ENCODE assay signal across 8 cellular contexts in the genomic region with DNA sequence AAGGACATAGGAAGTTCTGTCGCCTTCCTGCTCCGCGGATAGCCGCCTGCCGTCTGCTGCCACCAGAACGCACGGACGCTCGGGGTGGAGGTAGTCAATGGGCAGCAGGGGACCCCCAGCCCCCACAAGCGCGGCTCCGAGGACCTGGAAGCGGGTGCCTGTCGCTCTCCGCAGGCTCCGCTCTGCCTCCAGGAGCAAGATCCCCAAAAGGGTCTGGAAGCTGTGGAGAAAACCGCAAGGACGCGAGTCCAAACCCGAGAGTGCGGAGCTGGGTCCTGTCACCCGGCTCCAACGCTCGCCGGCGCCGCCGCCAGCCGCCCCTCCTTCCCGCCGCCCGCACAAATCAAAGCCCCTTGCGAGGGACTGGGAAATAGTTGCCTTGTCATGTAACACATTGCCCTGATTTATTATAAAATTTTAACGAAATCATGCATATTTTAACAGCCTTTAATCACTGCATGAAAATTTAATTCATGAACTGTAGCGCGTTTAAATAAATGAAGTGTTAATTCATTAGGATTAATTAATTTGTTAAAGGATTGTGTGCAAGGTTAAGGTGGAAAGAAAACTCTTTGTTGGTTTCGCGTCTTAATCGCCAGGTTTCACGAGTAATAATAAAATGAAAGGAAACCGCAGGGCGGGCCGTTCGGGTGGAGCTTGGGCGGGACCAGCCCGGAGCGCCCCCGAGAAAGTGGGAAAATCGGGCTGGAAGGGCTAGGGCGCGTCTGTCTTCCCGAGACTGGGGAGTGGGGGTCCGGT. TPM values are rescaled to one million over a fixed set of nuclear protein-coding genes. Genes with fewer than 3 reads are reported as not detected.
DNase-seq lines count a peak whose midpoint lies in the region; ATAC-seq, FAIRE-seq and TF ChIP-seq lines count a peak whose summit lies in the region.

No MANE protein-coding gene starts in this region.

- peaks cover 0 to 28% (median 6%) of the 10 kb centered on the region in 4 donors for H3K4me1 ChIP-seq in Peyer's patch
- H3K4me1 ChIP-seq in foreskin keratinocyte, result no peaks in the 10 kb centered on the region
- H3K4me1 ChIP-seq in pancreas, result peaks cover 0 to 5% (median 4%) of the 10 kb centered on the region in 3 donors

- H3K27ac ChIP-seq in Peyer's patch (no peak overlapping the region), foreskin keratinocyte (no peak overlapping the region), pancreas (no peak overlapping the region)

- H3K27ac Mint-ChIP-seq in Calu3 (ENCODE audit: unreplicated experiment), result no peak overlapping the region

- intact Hi-C loops in Calu3 (cut with micrococcal nuclease; ENCODE audit: unreplicated experiment) (no loop called here), pancreas (cut with DNase I) (no loop called here)

- 1% methylated on average over 53 of the region's 53 CpGs for WGBS in pancreas, 2 donors

- ATAC-seq in foreskin keratinocyte, result peak; percentile 3
- peak; percentile 25 to 67 (median 44) for ATAC-seq in pancreas
- ATAC-seq in HG02981 (IDR thresholded peaks at IDR 0.05; ENCODE audit: unreplicated experiment), result no peak
- no peak for ATAC-seq in GM18502 (IDR thresholded peaks at IDR 0.05; ENCODE audit: poor library complexity, unreplicated experiment)

- no peaks in the 10 kb centered on the region for H3K4me1 Mint-ChIP-seq in Calu3 (ENCODE audit: low read depth, unreplicated experiment)

- BruUV-seq in Calu3 (replicated peaks; lab: Mats Ljungman, UMichigan), result no TSS peak

- peak overlapping the region; percentile 57 for H3K4me3 Mint-ChIP-seq in Calu3 (ENCODE audit: low read depth, unreplicated experiment)

- H3K27me3 ChIP-seq in Peyer's patch (peaks cover 0 to 53% of the 10 kb centered on the region in 2 donors), foreskin keratinocyte (peaks cover 82% of the 10 kb centered on the region), pancreas (peaks cover 0 to 30% (median 6%) of the 10 kb centered on the region in 4 donors)

- no peak for FAIRE-seq in pancreas (lab: Jason Lieb, UNC)

- CTCF ChIA-PET in Calu3 (lab: Charles Lee), result no interaction called here

- no peaks in the 10 kb centered on the region for H3K9me3 Mint-ChIP-seq in Calu3 (ENCODE audit: low read depth, unreplicated experiment)

- H3K27me3 Mint-ChIP-seq in Calu3 (ENCODE audit: unreplicated experiment), result no peaks in the 10 kb centered on the region

- no peaks in the 10 kb centered on the region for H3K36me3 Mint-ChIP-seq in Calu3 (ENCODE audit: insufficient read depth, unreplicated experiment)

- no peak for TF ChIP-seq POLR2A in Peyer's patch (IDR thresholded peaks at IDR 0.05)

- peaks cover 0 to 5% (median 0%) of the 10 kb centered on the region in 3 donors for H3K36me3 ChIP-seq in Peyer's patch
- no peaks in the 10 kb centered on the region for H3K36me3 ChIP-seq in pancreas

- H3K4me3 ChIP-seq in Peyer's patch, result peak overlapping the region; percentile 20 to 59 (median 42)
- peak overlapping the region in 3 of 4 donors; percentile 31 to 48 (median 43) for H3K4me3 ChIP-seq in pancreas

- DNase-seq in Calu3 (no peak), Peyer's patch (no peak), foreskin keratinocyte (no peak), pancreas (peak in 2 of 6 donors; percentile 60 to 71), NOMO-1 (lab: John Stamatoyannopoulos, UW; ENCODE audit: unreplicated experiment in 2 of 2) (no peak), kidney tubule cell (ENCODE audit: low spot score) (no peak)

- no peak for TF ChIP-seq CTCF in Calu3 (IDR thresholded peaks at IDR 0.05; ENCODE audit: unreplicated experiment)
- TF ChIP-seq CTCF in Peyer's patch (IDR thresholded peaks at IDR 0.05), result no peak
- TF ChIP-seq CTCF in foreskin keratinocyte (conservative IDR thresholded peaks at IDR 0.05), result no peak
- TF ChIP-seq CTCF in pancreas (IDR thresholded peaks at IDR 0.05), result no peak

- no peaks in the 10 kb centered on the region for H3K9me3 ChIP-seq in Peyer's patch
- no peaks in the 10 kb centered on the region for H3K9me3 ChIP-seq in pancreas

RNA-seq across cellular contexts. Expression of gene POU4F1, which starts 5.5 kb away (rescaled TPM):
- total RNA-seq in Calu3 (2022), result 1.0 and 1.5 TPM in 2 replicates
- total RNA-seq in Peyer's patch, result not detected
- total RNA-seq in foreskin keratinocyte, result 0.03 TPM in 1 of 2 replicates, not detected in the other
- polyA plus RNA-seq in foreskin keratinocyte, result not detected in 2 replicates
- under 1 TPM in 1 of 6 donors, not detected in 5; 0.06 TPM for total RNA-seq in pancreas
- under 1 TPM; 0.02 to 0.04 TPM for polyA plus RNA-seq in pancreas

RNA-seq across cellular contexts. Expression of gene OBI1, which starts 50.1 kb away (rescaled TPM):
- total RNA-seq in Calu3 (2022) (5.9 and 6.1 TPM in 2 replicates), Peyer's patch (10 to 100 TPM in 1 of 4 donors, 1 to 10 TPM in 3; 4.4 to 13.2 (median 7.9) TPM), foreskin keratinocyte (19.8 and 20.1 TPM in 2 replicates), pancreas (1 to 10 TPM; 1.9 to 4.1 (median 2.6) TPM)
- polyA plus RNA-seq in foreskin keratinocyte (5.4 and 6.9 TPM in 2 replicates), pancreas (1 to 10 TPM; 1.3 to 2.9 TPM)

Comparison
In these comparisons a context has a peak if more than half of its experiments do, and no peak if none do; other contexts are left out.
1. ATAC-seq: peak in foreskin keratinocyte (single experiment) and pancreas (4 of 4); none in HG02981 (single experiment) and GM18502 (single experiment).